In the genomic region with DNA sequence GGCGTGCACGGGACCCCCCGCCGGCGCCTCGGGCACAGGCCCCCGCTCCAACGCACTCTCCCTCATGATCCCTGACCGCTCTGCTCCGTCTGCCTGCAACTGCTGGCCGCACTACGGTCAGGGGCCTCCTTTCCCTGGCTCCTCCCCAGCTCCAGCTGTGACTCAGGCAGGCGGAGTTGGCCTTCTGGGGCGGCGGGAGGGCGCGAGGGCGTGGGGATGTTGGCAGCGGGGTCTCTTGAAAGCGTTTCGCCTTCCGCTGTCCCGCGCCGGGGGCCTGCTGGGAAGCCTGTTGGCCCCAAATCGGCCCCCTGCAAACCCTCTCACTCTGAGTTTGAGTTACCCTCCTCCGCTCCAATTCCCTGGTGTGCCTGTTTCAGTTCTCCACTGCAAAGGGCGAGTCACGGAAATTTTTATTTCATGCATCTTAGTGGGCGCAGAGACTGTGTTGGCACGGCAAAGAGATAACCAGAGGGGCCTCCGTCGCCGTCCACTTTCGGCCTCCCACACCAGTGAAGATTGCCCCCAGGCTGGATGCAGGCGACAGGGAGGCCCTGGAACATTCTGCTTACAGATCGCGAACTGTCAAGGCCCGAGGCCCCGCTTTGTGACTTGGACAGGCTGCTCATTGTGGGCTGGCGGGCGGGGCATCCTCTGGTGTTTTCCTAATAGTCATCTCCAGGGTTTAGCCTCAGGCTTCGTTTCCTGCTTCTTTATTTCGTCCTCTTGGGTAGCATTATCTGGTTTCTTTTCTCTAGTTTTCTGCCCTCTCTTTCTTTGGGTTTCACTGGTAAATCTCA, we compare ENCODE assay signal across 8 cellular contexts. TPM values are rescaled to one million over a fixed set of nuclear protein-coding genes. Genes with fewer than 3 reads are reported as not detected.
DNase-seq lines count a peak whose midpoint lies in the region; ATAC-seq, FAIRE-seq and TF ChIP-seq lines count a peak whose summit lies in the region.

A gene with protein sequence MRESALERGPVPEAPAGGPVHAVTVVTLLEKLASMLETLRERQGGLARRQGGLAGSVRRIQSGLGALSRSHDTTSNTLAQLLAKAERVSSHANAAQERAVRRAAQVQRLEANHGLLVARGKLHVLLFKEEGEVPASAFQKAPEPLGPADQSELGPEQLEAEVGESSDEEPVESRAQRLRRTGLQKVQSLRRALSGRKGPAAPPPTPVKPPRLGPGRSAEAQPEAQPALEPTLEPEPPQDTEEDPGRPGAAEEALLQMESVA (minus strand): TSS at position 91 of the 797 bp plus-strand sequence. CDS start 25 bp downstream, at position 66.

- peaks cover 36% of the 10 kb centered on the region for H3K4me1 ChIP-seq in osteoblast (ENCODE audit: insufficient read depth, low read length)

- H3K4me3 ChIP-seq in osteoblast (ENCODE audit: insufficient read depth, low read length), result peak within 1 kb of the TSS; percentile 86

- H3K36me3 ChIP-seq in osteoblast (ENCODE audit: insufficient read depth, low read length), result peaks cover 3% of the 10 kb centered on the region

- no peaks in the 10 kb centered on the region for H3K27me3 ChIP-seq in osteoblast (ENCODE audit: insufficient read depth, low read length)

- no peaks in the 10 kb centered on the region for H3K9me3 ChIP-seq in osteoblast (ENCODE audit: low read depth, low read length)

- TF ChIP-seq CTCF in osteoblast (IDR thresholded peaks at IDR 0.05; ENCODE audit: extremely low read depth, low read depth, low read length), result no peak

- H3K4me2 ChIP-seq in osteoblast (ENCODE audit: insufficient read depth, low read length), result peak within 1 kb of the TSS; percentile 92

- FAIRE-seq in A204.1 (lab: Jason Lieb, UNC) (peak; percentile 93), urothelium cell line (lab: Jason Lieb, UNC) (no peak)

- H3K9me3 Mint-ChIP-seq in activated T-helper 1 cell treated with anti-CD3 and anti-CD28 coated beads, Interleukin-12 subunit alpha, Interleukin-12 subunit beta, Interleukin-2, Interleukin-4 antibody, amounts not matched to agents 30 ng/mL and 10 ng/mL and 1 ng/mL, durations not matched to agents 14 hours and 24 hours and 36 hours, result no peaks in the 10 kb centered on the region

- intact Hi-C loops in activated T-helper 1 cell treated with anti-CD3 and anti-CD28 coated beads, Interleukin-12 subunit alpha, Interleukin-12 subunit beta, Interleukin-2, Interleukin-4 antibody, amounts not matched to agents 30 ng/mL and 10 ng/mL and 1 ng/mL, durations not matched to agents 14 hours and 24 hours and 36 hours (cut with micrococcal nuclease), result loop anchor here (1.0 to 5.0 kb wide), 9 partner anchors 33 to 633 kb away; a partner anchor contains a TSS

- H4K20me1 ChIP-seq in osteoblast (ENCODE audit: insufficient read depth, low read length), result no peaks in the 10 kb centered on the region

- H3K27me3 Mint-ChIP-seq in activated T-helper 1 cell treated with anti-CD3 and anti-CD28 coated beads, Interleukin-12 subunit alpha, Interleukin-12 subunit beta, Interleukin-2, Interleukin-4 antibody, amounts not matched to agents 30 ng/mL and 10 ng/mL and 1 ng/mL, durations not matched to agents 14 hours and 24 hours and 36 hours (ENCODE audit: insufficient read depth), result peaks cover 26% of the 10 kb centered on the region

- peak within 1 kb of the TSS; percentile 99 for H3K27ac ChIP-seq in osteoblast (ENCODE audit: low read depth, low read length)

- peak; percentile 56 for ATAC-seq in GM19035 (IDR thresholded peaks at IDR 0.05; ENCODE audit: unreplicated experiment)

- H2AFZ ChIP-seq in osteoblast (ENCODE audit: low read length), result peak within 1 kb of the TSS; percentile 81

- peak within 1 kb of the TSS; percentile 79 for H3K4me3 Mint-ChIP-seq in activated T-helper 1 cell treated with anti-CD3 and anti-CD28 coated beads, Interleukin-12 subunit alpha, Interleukin-12 subunit beta, Interleukin-2, Interleukin-4 antibody, amounts not matched to agents 30 ng/mL and 10 ng/mL and 1 ng/mL, durations not matched to agents 14 hours and 24 hours and 36 hours

- H3K4me1 Mint-ChIP-seq in activated T-helper 1 cell treated with anti-CD3 and anti-CD28 coated beads, Interleukin-12 subunit alpha, Interleukin-12 subunit beta, Interleukin-2, Interleukin-4 antibody, amounts not matched to agents 30 ng/mL and 10 ng/mL and 1 ng/mL, durations not matched to agents 14 hours and 24 hours and 36 hours (ENCODE audit: low read depth), result peaks cover 29% of the 10 kb centered on the region

- DNase-seq in HK-2 (ENCODE audit: unreplicated experiment), result peak; percentile 67
- peak; percentile 63 for DNase-seq in activated T-helper 1 cell treated with anti-CD3 and anti-CD28 coated beads, Interleukin-12 subunit alpha, Interleukin-12 subunit beta, Interleukin-2, Interleukin-4 antibody, amounts not matched to agents 30 ng/mL and 10 ng/mL and 1 ng/mL, durations not matched to agents 14 hours and 24 hours and 36 hours (ENCODE audit: low spot score)
- DNase-seq in fibroblast of the conjunctiva (ENCODE audit: low read depth), result peak; percentile 78
- peak; percentile 91 for DNase-seq in osteoblast (ENCODE audit: insufficient read length, low spot score, missing footprints)
- peak; percentile 10 for DNase-seq in urothelium cell line (ENCODE audit: low spot score)
- no peak for DNase-seq in HT-29 (ENCODE audit: low spot score)

- peaks cover 18% of the 10 kb centered on the region for H3K79me2 ChIP-seq in osteoblast (ENCODE audit: insufficient read depth, low read length)

- H3K27ac Mint-ChIP-seq in activated T-helper 1 cell treated with anti-CD3 and anti-CD28 coated beads, Interleukin-12 subunit alpha, Interleukin-12 subunit beta, Interleukin-2, Interleukin-4 antibody, amounts not matched to agents 30 ng/mL and 10 ng/mL and 1 ng/mL, durations not matched to agents 14 hours and 24 hours and 36 hours, result peak within 1 kb of the TSS; percentile 93

- peaks cover 5% of the 10 kb centered on the region for H3K36me3 Mint-ChIP-seq in activated T-helper 1 cell treated with anti-CD3 and anti-CD28 coated beads, Interleukin-12 subunit alpha, Interleukin-12 subunit beta, Interleukin-2, Interleukin-4 antibody, amounts not matched to agents 30 ng/mL and 10 ng/mL and 1 ng/mL, durations not matched to agents 14 hours and 24 hours and 36 hours (ENCODE audit: low read depth)

RNA-seq across cellular contexts. Expression of the gene that starts here (rescaled TPM):
- total RNA-seq in activated T-helper 1 cell treated with anti-CD3 and anti-CD28 coated beads, Interleukin-12 subunit alpha, Interleukin-12 subunit beta, Interleukin-2, Interleukin-4 antibody, amounts not matched to agents 30 ng/mL and 10 ng/mL and 1 ng/mL, durations not matched to agents 14 hours and 24 hours and 36 hours, result 16.5 and 17.2 TPM in 2 replicates
- total RNA-seq in osteoblast, result 271 and 314 TPM in 2 replicates
- 1.6 TPM in 1 of 2 replicates, not detected in the other for total RNA-seq in HT-29 (2014; rRNA removed; shearing (Covaris generic))
